In genomic region chr11:1826552-1827094, GRCh38 we compare ENCODE assay signal across 10 cellular contexts. TPM values are rescaled to one million over a fixed set of nuclear protein-coding genes. Genes with fewer than 3 reads are reported as not detected.
DNase-seq lines count a peak whose midpoint lies in the region; FAIRE-seq and TF ChIP-seq lines count a peak whose summit lies in the region.
"Had no signal": no experiment of that assay in that cellular context is flagged by ENCODE, and none has a peak within 500 bp of the region (broad histone marks: within the 10 kb centered on the region; RNA-seq: fewer than 3 reads in every experiment).

No MANE protein-coding gene starts in this region.

- TF ChIP-seq CTCF in bronchial epithelial cell (IDR thresholded peaks at IDR 0.05; ENCODE audit: insufficient read depth, low read length, severe bottlenecking) = peak; percentile 68
- TF ChIP-seq CTCF in nephron (IDR thresholded peaks at IDR 0.05; ENCODE audit: unreplicated experiment in 3 of 3) = no peak

- DNase-seq in COLO829 (ENCODE audit: low spot score) (peak; percentile 65), MG63 (peak; percentile 77), bronchial epithelial cell (ENCODE audit: low read depth) (peak; percentile 56), HUDEP-2 (lab: John Stamatoyannopoulos, UW; ENCODE audit: unreplicated experiment in 76 of 76) (no peak), germinal center (ENCODE audit: low spot score) (no peak)
- DNase-seq in activated CD4-positive, alpha-beta memory T cell treated with anti-CD3 and anti-CD28 coated beads for 36 hours = no peak
- DNase-seq in stimulated activated CD4-positive, alpha-beta T cell treated with anti-CD3 and anti-CD28 coated beads, Interleukin-15, amount 100 ng/mL, for 24 hours = no peak

- FAIRE-seq in bronchial epithelial cell (lab: Jason Lieb, UNC) = no peak

- H3K27me3 ChIP-seq in MG63 (no peaks in the 10 kb centered on the region), bronchial epithelial cell (ENCODE audit: control insufficient read depth, insufficient read depth, low read length) (no peaks in the 10 kb centered on the region)

- no peak overlapping the region for H3K4me3 Mint-ChIP-seq in nephron
- H3K4me3 Mint-ChIP-seq in activated CD4-positive, alpha-beta memory T cell treated with anti-CD3 and anti-CD28 coated beads for 36 hours = no peak overlapping the region
- H3K4me3 Mint-ChIP-seq: memory B cell had no signal

- H3K27me3 Mint-ChIP-seq in nephron (ENCODE audit: low read depth) = peaks cover 3% of the 10 kb centered on the region
- H3K27me3 Mint-ChIP-seq in activated CD4-positive, alpha-beta memory T cell treated with anti-CD3 and anti-CD28 coated beads for 36 hours = no peaks in the 10 kb centered on the region

- H3K27ac Mint-ChIP-seq in nephron = peak overlapping the region in 2 of 3 experiments; percentile 49 to 72
- no peak overlapping the region for H3K27ac Mint-ChIP-seq in activated CD4-positive, alpha-beta memory T cell treated with anti-CD3 and anti-CD28 coated beads for 36 hours
- H3K27ac Mint-ChIP-seq: memory B cell had no signal

- H3K36me3 ChIP-seq in MG63 (no peaks in the 10 kb centered on the region), bronchial epithelial cell (ENCODE audit: control insufficient read depth, insufficient read depth, low read length) (no peaks in the 10 kb centered on the region)

- H3K9me3 ChIP-seq in MG63 = no peaks in the 10 kb centered on the region

- H3K4me3 ChIP-seq in MG63 (no peak overlapping the region), bronchial epithelial cell (ENCODE audit: low read depth, low read length) (no peak overlapping the region)

- POLR2A ChIA-PET in activated CD4-positive, alpha-beta memory T cell treated with anti-CD3 and anti-CD28 coated beads for 36 hours (lab: Charles Lee) = no interaction called here

- peaks cover 26% of the 10 kb centered on the region for H3K4me1 Mint-ChIP-seq in nephron
- H3K4me1 Mint-ChIP-seq in activated CD4-positive, alpha-beta memory T cell treated with anti-CD3 and anti-CD28 coated beads for 36 hours (ENCODE audit: low read depth) = no peaks in the 10 kb centered on the region

- CTCF ChIA-PET in activated CD4-positive, alpha-beta memory T cell treated with anti-CD3 and anti-CD28 coated beads for 36 hours (lab: Charles Lee) = interaction anchor here (1.0 to 13.7 kb wide), 2 partner anchors 134 to 174 kb away, joined by 5 to 488 read pairs; no protein-coding TSS in a partner anchor

- no peaks in the 10 kb centered on the region for H3K9me3 Mint-ChIP-seq in nephron
- H3K9me3 Mint-ChIP-seq in activated CD4-positive, alpha-beta memory T cell treated with anti-CD3 and anti-CD28 coated beads for 36 hours = no peaks in the 10 kb centered on the region
- H3K9me3 Mint-ChIP-seq: brain, memory B cell had no signal

- H3K36me3 Mint-ChIP-seq in nephron (ENCODE audit: low read depth) = no peaks in the 10 kb centered on the region
- no peaks in the 10 kb centered on the region for H3K36me3 Mint-ChIP-seq in activated CD4-positive, alpha-beta memory T cell treated with anti-CD3 and anti-CD28 coated beads for 36 hours
- H3K36me3 Mint-ChIP-seq: brain, memory B cell had no signal

- intact Hi-C loops in activated CD4-positive, alpha-beta memory T cell treated with anti-CD3 and anti-CD28 coated beads for 36 hours (cut with micrococcal nuclease) = no loop called here

RNA-seq across cellular contexts. Expression of gene SYT8, which starts 8.2 kb away (rescaled TPM):
- total RNA-seq in MG63 (2014; rRNA removed; shearing (Covaris generic); ENCODE audit: low replicate concordance) = not detected in 2 replicates
- total RNA-seq in bronchial epithelial cell = 0.53 and 1.5 TPM in 2 replicates
- not detected for total RNA-seq in activated CD4-positive, alpha-beta memory T cell treated with anti-CD3 and anti-CD28 coated beads for 36 hours

RNA-seq across cellular contexts. Expression of gene TNNI2, which starts 12.2 kb away (rescaled TPM):
- not detected in 2 replicates for total RNA-seq in MG63 (2014; rRNA removed; shearing (Covaris generic); ENCODE audit: low replicate concordance)
- total RNA-seq in bronchial epithelial cell = 0.26 TPM in 1 of 2 replicates, not detected in the other
- total RNA-seq in activated CD4-positive, alpha-beta memory T cell treated with anti-CD3 and anti-CD28 coated beads for 36 hours = not detected

RNA-seq across cellular contexts. Expression of gene LSP1, which starts 26.3 kb away (rescaled TPM):
- 41.7 and 66.6 TPM in 2 replicates for total RNA-seq in MG63 (2014; rRNA removed; shearing (Covaris generic); ENCODE audit: low replicate concordance)
- total RNA-seq in bronchial epithelial cell = 0.26 TPM in 2 replicates
- total RNA-seq in activated CD4-positive, alpha-beta memory T cell treated with anti-CD3 and anti-CD28 coated beads for 36 hours = 100 to 1,000 TPM; 179 to 181 TPM

Comparison
In these comparisons a context has a peak if more than half of its experiments do, and no peak if none do; other contexts are left out.
1. DNase-seq: peak in COLO829 (single experiment), MG63 (single experiment) and bronchial epithelial cell (single experiment); none in HUDEP-2 (0 of 76), activated CD4-positive, alpha-beta memory T cell treated with anti-CD3 and anti-CD28 coated beads for 36 hours (single experiment), stimulated activated CD4-positive, alpha-beta T cell treated with anti-CD3 and anti-CD28 coated beads, Interleukin-15, amount 100 ng/mL, for 24 hours (single experiment) and germinal center (single experiment).
2. RNA of gene LSP1, which starts 26.3 kb away (total RNA-seq): 179 to 181 TPM in activated CD4-positive, alpha-beta memory T cell treated with anti-CD3 and anti-CD28 coated beads for 36 hours and 41.7 to 66.6 TPM in MG63; 0.26 TPM in bronchial epithelial cell; every median in the first group is over 10 times any median in the second.